In genomic region chr12:75428767-75429166, GRCh38 we compare ENCODE assay signal across 1 cellular context.
TF ChIP-seq lines count a peak whose summit lies in the region.

No MANE protein-coding gene starts in this region.

TF ChIP-seq in GM12878, 131 proteins besides CTCF, POLR2A, EP300 and RAD21:
- TF ChIP-seq ZNF217 (IDR thresholded peaks at IDR 0.05), result no peak
- TF ChIP-seq CBX5 (IDR thresholded peaks at IDR 0.05; ENCODE audit: low read depth), result peak; percentile 57; the same call in 1 of the 2 replicates
